In the genomic region with DNA sequence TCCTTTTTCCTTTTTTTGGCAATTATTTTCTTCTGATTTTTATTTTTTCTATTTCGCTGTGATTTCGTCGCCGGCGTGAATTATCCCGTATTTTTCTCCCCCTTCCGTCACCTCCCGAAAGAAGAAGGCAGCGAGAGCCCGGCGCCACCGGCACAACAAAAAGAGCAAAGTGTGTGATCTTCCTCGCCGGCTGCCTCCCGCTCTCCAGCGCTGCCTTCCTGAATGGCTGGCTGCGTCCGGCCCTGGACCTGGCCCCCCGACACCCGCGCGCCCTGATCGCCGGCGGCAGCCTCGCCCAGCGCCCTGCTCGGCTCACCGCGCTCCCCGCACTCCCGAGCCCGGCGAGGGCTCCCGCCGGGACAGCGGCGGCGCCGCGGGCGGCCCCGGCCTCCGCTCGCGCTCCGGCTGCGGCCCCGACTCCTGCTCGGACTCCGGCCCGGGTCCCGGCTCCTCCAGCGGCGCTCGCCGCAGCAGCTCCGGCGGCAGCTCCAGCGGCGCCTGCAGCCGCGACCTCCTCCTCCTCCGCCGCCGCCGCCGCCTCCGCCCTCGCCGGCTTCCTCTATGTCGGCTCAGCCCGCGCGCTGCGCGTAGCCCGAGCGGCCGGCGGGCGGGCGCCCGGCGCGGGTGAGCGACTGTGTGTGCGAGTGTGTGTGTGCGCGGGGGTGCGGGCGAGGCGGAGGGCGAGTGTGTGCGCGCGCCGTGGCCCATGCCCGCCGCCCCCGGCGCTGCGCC, we compare ENCODE assay signal across 8 cellular contexts. TPM values are rescaled to one million over a fixed set of nuclear protein-coding genes. Genes with fewer than 3 reads are reported as not detected.
A peak's percentile ranks its signal among the peaks of the same experiment; 100 is the strongest.
DNase-seq lines count a peak whose midpoint lies in the region; ATAC-seq, FAIRE-seq and TF ChIP-seq lines count a peak whose summit lies in the region.

No MANE protein-coding gene starts in this region.

- TF ChIP-seq CTCF in Caco-2 (IDR thresholded peaks at IDR 0.05; ENCODE audit: insufficient read depth in 1 of 2, low read depth in 1 of 2, low read length in 1 of 2, severe bottlenecking in 1 of 2, unreplicated experiment in 1 of 2) (no peak), gastroesophageal sphincter (IDR thresholded peaks at IDR 0.05) (no peak), pancreas (IDR thresholded peaks at IDR 0.05) (no peak)

- intact Hi-C loops in Caco-2 (cut with micrococcal nuclease; ENCODE audit: unreplicated experiment): loop anchor here (1.0 to 10.0 kb wide), 5 partner anchors 23 to 731 kb away; no protein-coding TSS in a partner anchor
- intact Hi-C loops in pancreas (cut with DNase I): no loop called here

- no peaks in the 10 kb centered on the region for H3K9me3 Mint-ChIP-seq in Caco-2 (ENCODE audit: unreplicated experiment)

- POLR2A ChIA-PET in Caco-2 (lab: Charles Lee): no interaction called here

- H3K27ac Mint-ChIP-seq in Caco-2 (ENCODE audit: unreplicated experiment): no peak overlapping the region

- DNase-seq in Caco-2 (peak in 1 of 2 experiments; percentile 58), Kasumi-1 (lab: John Stamatoyannopoulos, UW) (peak; percentile 24 to 38), activated T-cell treated with anti-CD3 and anti-CD28 coated beads for 4 hours (peak; percentile 23), pancreas (peak; percentile 32 to 79 (median 54)), cerebellar nuclear complex (lab: John Stamatoyannopoulos, UW) (no peak)

- H3K4me3 ChIP-seq in Caco-2 (ENCODE audit: low read depth, low read length) (peak overlapping the region; percentile 31), gastroesophageal sphincter (peak overlapping the region; percentile 54 to 74), pancreas (peak overlapping the region; percentile 20 to 51 (median 49))

- TF ChIP-seq EP300 in gastroesophageal sphincter (IDR thresholded peaks at IDR 0.05): no peak

- peak in 1 of 2 donors; percentile 52 for TF ChIP-seq POLR2A in gastroesophageal sphincter (IDR thresholded peaks at IDR 0.05)

- no peaks in the 10 kb centered on the region for H3K9me3 ChIP-seq in Caco-2
- H3K9me3 ChIP-seq in gastroesophageal sphincter: no peaks in the 10 kb centered on the region
- no peaks in the 10 kb centered on the region for H3K9me3 ChIP-seq in pancreas

- 0 out of 2 replicates have a peak, but pooled peaks cover 1% of the 10 kb centered on the region for H3K27me3 ChIP-seq in Caco-2 (replicated peaks; ENCODE audit: control insufficient read depth, insufficient read depth, low read length)
- peaks cover 18% of the 10 kb centered on the region for H3K27me3 ChIP-seq in gastroesophageal sphincter
- peaks cover 0 to 14% (median 0%) of the 10 kb centered on the region in 4 donors for H3K27me3 ChIP-seq in pancreas

- CTCF ChIA-PET in Caco-2 (lab: Charles Lee): no interaction called here

- BruUV-seq in Caco-2 (replicated peaks; lab: Mats Ljungman, UMichigan): no TSS peak

- no peaks in the 10 kb centered on the region for H3K36me3 Mint-ChIP-seq in Caco-2 (ENCODE audit: insufficient read depth, unreplicated experiment)

- H3K4me1 Mint-ChIP-seq in Caco-2 (ENCODE audit: low read depth, unreplicated experiment): peaks cover 13% of the 10 kb centered on the region

- ATAC-seq in GM19351 (IDR thresholded peaks at IDR 0.05; ENCODE audit: unreplicated experiment) (peak; percentile 29), gastroesophageal sphincter (peak; percentile 18), pancreas (peak in 2 of 4 donors; percentile 4 to 35), GM21381 (IDR thresholded peaks at IDR 0.05; ENCODE audit: unreplicated experiment) (no peak)

- peaks cover 14% of the 10 kb centered on the region for H3K27me3 Mint-ChIP-seq in Caco-2 (ENCODE audit: insufficient read depth, unreplicated experiment)

- H3K36me3 ChIP-seq in Caco-2 (ENCODE audit: control insufficient read depth, insufficient read depth, low read length): no peaks in the 10 kb centered on the region
- no peaks in the 10 kb centered on the region for H3K36me3 ChIP-seq in gastroesophageal sphincter
- H3K36me3 ChIP-seq in pancreas: no peaks in the 10 kb centered on the region

- H3K27ac ChIP-seq in gastroesophageal sphincter (peak overlapping the region; percentile 44 to 94 (median 86)), pancreas (peak overlapping the region in 2 of 4 donors; percentile 33 to 54)

- FAIRE-seq in pancreas (lab: Jason Lieb, UNC): no peak

- whole genome bisulfite sequencing in gastroesophageal sphincter (ENCODE audit: low coverage in 1 of 2), 2 donors: 1 to 3% methylated on average over 14 to 20 of the region's 103 CpGs
- WGBS in pancreas, 2 donors: 1% methylated on average over 81 to 103 of the region's 103 CpGs

- H3K4me1 ChIP-seq in Caco-2 (no peaks in the 10 kb centered on the region), gastroesophageal sphincter (peaks cover 0 to 58% (median 0%) of the 10 kb centered on the region in 3 donors), pancreas (peaks cover 0 to 5% (median 0%) of the 10 kb centered on the region in 3 donors)

- no peak overlapping the region for H3K4me3 Mint-ChIP-seq in Caco-2 (ENCODE audit: unreplicated experiment)

RNA-seq across cellular contexts. Expression of a gene that starts 0.9 kb away (rescaled TPM):
- total RNA-seq in Caco-2 (2022) (0.70 and 1.2 TPM in 2 replicates), gastroesophageal sphincter (100 to 1,000 TPM in 1 of 4 donors, 10 to 100 TPM in 3; 29.4 to 111 (median 37.8) TPM), pancreas (1 to 10 TPM; 1.4 to 8.1 (median 5.6) TPM)
- polyA plus RNA-seq in pancreas: 1 to 10 TPM; 4.3 to 4.4 TPM

RNA-seq across cellular contexts. Expression of a gene that starts 2.9 kb away (rescaled TPM):
- total RNA-seq in Caco-2 (2022) (0.32 TPM in 1 of 2 replicates, not detected in the other), gastroesophageal sphincter (10 to 100 TPM in 2 of 4 donors, 1 to 10 TPM in 2; 6.0 to 48.1 (median 14.4) TPM), pancreas (1 to 10 TPM in 5 of 6 donors, under 1 TPM in 1; 0.65 to 2.7 (median 2.0) TPM)
- polyA plus RNA-seq in pancreas: 1 to 10 TPM; 3.1 to 4.4 TPM

Comparison
In these comparisons a context has a peak if more than half of its experiments do, and no peak if none do; other contexts are left out.
1. DNase-seq: peak in Kasumi-1 (2 of 2), activated T-cell treated with anti-CD3 and anti-CD28 coated beads for 4 hours (single experiment) and pancreas (6 of 6); none in cerebellar nuclear complex (0 of 2).
2. Peak in every context shown above with its lines, with median percentiles within 50 percentile points of each other: H3K4me3 ChIP-seq.